In genomic region chr11:59550368-59550841, GRCh38 we compare ENCODE assay signal across 1 cellular context.
TF ChIP-seq lines count a peak whose summit lies in the region.

No MANE protein-coding gene starts in this region.

TF ChIP-seq in GM12878, 131 proteins besides CTCF, POLR2A, EP300 and RAD21 (continued from another document):
- TF ChIP-seq ZBTB11 (CRISPR knock-in tag; IDR thresholded peaks at IDR 0.05) (no peak), RB1 (IDR thresholded peaks at IDR 0.05; ENCODE audit: borderline replicate concordance) (peak; percentile 97)
